8 cellular contexts compared by ENCODE assay signal in genomic region chr2:165293439-165294420, GRCh38. TPM values are rescaled to one million over a fixed set of nuclear protein-coding genes. Genes with fewer than 3 reads are reported as not detected.
DNase-seq lines count a peak whose midpoint lies in the region; TF ChIP-seq lines count a peak whose summit lies in the region.

No MANE protein-coding gene starts in this region.

- H3K4me1 Mint-ChIP-seq in MCF 10A (ENCODE audit: insufficient read depth, unreplicated experiment), result no peaks in the 10 kb centered on the region

- no peak overlapping the region for H3K4me3 ChIP-seq in A673 (ENCODE audit: low read depth, low read length, poor library complexity, severe bottlenecking)
- H3K4me3 ChIP-seq in HEK293 (ENCODE audit: low read depth, low read length), result peak overlapping the region; percentile 9
- no peak overlapping the region for H3K4me3 ChIP-seq in PC-9
- H3K4me3 ChIP-seq in iPS-18c (ENCODE audit: insufficient read depth, low read depth, low read length), result peak overlapping the region; percentile 30; the same call in 1 of the 2 replicates
- peak overlapping the region; percentile 43 for H3K4me3 ChIP-seq in smooth muscle cell

- no peaks in the 10 kb centered on the region for H3K9me3 Mint-ChIP-seq in MCF 10A (ENCODE audit: unreplicated experiment)

- POLR2A ChIA-PET in A673 (lab: Charles Lee; ENCODE audit: low non-redundant PET) (interaction anchor here (0.7 kb wide), 1 partner anchor 262 kb away, joined by 16 read pairs; no protein-coding TSS in a partner anchor), GM10248 (lab: Yijun Ruan, JAX) (no interaction called here), HEK293 (lab: Yijun Ruan, JAX) (interaction anchor here (1.2 kb wide), 1 partner anchor 54 kb away, joined by 3 read pairs; no protein-coding TSS in a partner anchor), PC-9 (lab: Charles Lee; ENCODE audit: unreplicated experiment) (no interaction called here), MCF 10A (lab: Yijun Ruan, JAX) (no interaction called here)

- no peaks in the 10 kb centered on the region for H3K9me2 ChIP-seq in PC-9 (ENCODE audit: insufficient read depth)

- H4K20me1 ChIP-seq in PC-9 (ENCODE audit: insufficient read depth) (no peaks in the 10 kb centered on the region), smooth muscle cell (ENCODE audit: low read depth) (no peaks in the 10 kb centered on the region)

- DNase-seq in A673 (ENCODE audit: low spot score) (peak; percentile 95), GM10248 (ENCODE audit: extremely low spot score) (peak; percentile 62), PC-9 (peak; percentile 26 to 61), MCF 10A (ENCODE audit: unreplicated experiment) (peak; percentile 80), smooth muscle cell (lab: John Stamatoyannopoulos, UW; ENCODE audit: unreplicated experiment) (no peak)

- intact Hi-C loops in A673 (cut with micrococcal nuclease; ENCODE audit: unreplicated experiment), result loop anchor here (1.0 kb wide), 1 partner anchor 53 kb away; no protein-coding TSS in a partner anchor
- intact Hi-C loops in PC-9 (cut with micrococcal nuclease; ENCODE audit: unreplicated experiment), result no loop called here
- intact Hi-C loops in MCF 10A (cut with micrococcal nuclease), result loop anchor here (1.0 to 5.0 kb wide), 3 partner anchors 54 to 301 kb away; partner anchors contain the start of gene SCN2A

- H3K4me1 ChIP-seq in A673 (ENCODE audit: insufficient read depth, low read length, poor library complexity, severe bottlenecking) (peaks cover 11% of the 10 kb centered on the region), HEK293 (ENCODE audit: control insufficient read depth, insufficient read depth, low read length) (no peaks in the 10 kb centered on the region), PC-9 (replicated peaks; ENCODE audit: insufficient read depth) (no peaks in the 10 kb centered on the region), smooth muscle cell (ENCODE audit: low read depth) (no peaks in the 10 kb centered on the region)

- H3K9me3 ChIP-seq in A673 (ENCODE audit: low read depth, low read length, poor library complexity, severe bottlenecking) (no peaks in the 10 kb centered on the region), HEK293 (ENCODE audit: control insufficient read depth, insufficient read depth, low read depth, low read length) (no peaks in the 10 kb centered on the region), PC-9 (ENCODE audit: insufficient read depth, low read depth) (no peaks in the 10 kb centered on the region), iPS-18c (ENCODE audit: control insufficient read depth, insufficient read depth, low read length) (no peaks in the 10 kb centered on the region), smooth muscle cell (replicated peaks; ENCODE audit: low read depth) (no peaks in the 10 kb centered on the region)

- H3K4me2 ChIP-seq in PC-9 (peak overlapping the region; percentile 21; the same call in 1 of the 2 replicates), smooth muscle cell (peak overlapping the region; percentile 77)

- no peak overlapping the region for H3K9ac ChIP-seq in smooth muscle cell (ENCODE audit: low read depth)

- H3K27ac Mint-ChIP-seq in MCF 10A (ENCODE audit: low read depth, unreplicated experiment), result no peak overlapping the region

- H3K36me3 ChIP-seq in A673 (ENCODE audit: insufficient read depth, low read length, poor library complexity, severe bottlenecking) (no peaks in the 10 kb centered on the region), HEK293 (ENCODE audit: control insufficient read depth in 2 of 2, insufficient read depth in 1 of 2, low read length in 2 of 2) (no peaks in the 10 kb centered on the region), PC-9 (ENCODE audit: low read depth) (no peaks in the 10 kb centered on the region), smooth muscle cell (ENCODE audit: low read depth) (no peaks in the 10 kb centered on the region)

- peaks cover 47% of the 10 kb centered on the region for H3K27me3 Mint-ChIP-seq in MCF 10A (ENCODE audit: insufficient read depth, unreplicated experiment)

- H3K79me2 ChIP-seq in PC-9 (ENCODE audit: low read depth), result no peaks in the 10 kb centered on the region
- H3K79me2 ChIP-seq in smooth muscle cell (ENCODE audit: low read depth), result no peaks in the 10 kb centered on the region

- TF ChIP-seq CTCF in A673 (conservative IDR thresholded peaks at IDR 0.05; ENCODE audit: low read depth, low read length), result peak; percentile 81
- TF ChIP-seq CTCF in GM10248 (IDR thresholded peaks at IDR 0.05; ENCODE audit: control extremely low read depth, extremely low read depth, low read depth, missing control alignments), result peak; percentile 79
- peak; percentile 42 for TF ChIP-seq CTCF in HEK293 (tag by site-specific recombination; IDR thresholded peaks at IDR 0.05)
- peak; percentile 55 for TF ChIP-seq CTCF in LNCAP (IDR thresholded peaks at IDR 0.05)
- TF ChIP-seq CTCF in PC-9 (conservative IDR thresholded peaks at IDR 0.05), result peak; percentile 64
- peak; percentile 49 for TF ChIP-seq CTCF in MCF 10A (IDR thresholded peaks at IDR 0.05; ENCODE audit: unreplicated experiment)
- peak; percentile 68 for TF ChIP-seq CTCF in smooth muscle cell (IDR thresholded peaks at IDR 0.05; ENCODE audit: borderline replicate concordance, insufficient read depth, poor library complexity, severe bottlenecking)

- H3F3A ChIP-seq in PC-9 (ENCODE audit: insufficient read depth, low read depth) (no peaks in the 10 kb centered on the region), smooth muscle cell (ENCODE audit: low read depth) (no peaks in the 10 kb centered on the region)

- 0 out of 2 replicates have a peak overlapping the region, but pooled peaks have one; percentile 35 for H2AFZ ChIP-seq in PC-9
- peak overlapping the region; percentile 94 for H2AFZ ChIP-seq in smooth muscle cell (ENCODE audit: low read depth)

- no TSS peak for BruUV-seq in A673 (replicated peaks; lab: Mats Ljungman, UMichigan)
- BruUV-seq in PC-9 (replicated peaks; lab: Mats Ljungman, UMichigan), result no TSS peak
- no TSS peak for BruUV-seq in MCF 10A (replicated peaks; lab: Mats Ljungman, UMichigan)

- H3K36me3 Mint-ChIP-seq in MCF 10A (ENCODE audit: insufficient read depth, unreplicated experiment), result no peaks in the 10 kb centered on the region

- H3K27me3 ChIP-seq in A673 (replicated peaks; ENCODE audit: insufficient read depth, low read depth, low read length, poor library complexity), result no peaks in the 10 kb centered on the region
- H3K27me3 ChIP-seq in PC-9 (ENCODE audit: insufficient read depth, low read depth), result no peaks in the 10 kb centered on the region
- no peaks in the 10 kb centered on the region for H3K27me3 ChIP-seq in smooth muscle cell (ENCODE audit: low read depth)

- CTCF ChIA-PET in A673 (lab: Charles Lee), result interaction anchor here (0.6 to 0.8 kb wide), 5 partner anchors 10 to 119 kb away, joined by 3 to 6 read pairs (median 3); partner anchors contain the start of gene SCN2A
- CTCF ChIA-PET in GM10248 (lab: Yijun Ruan, JAX), result interaction anchor here (1.0 to 2.2 kb wide), 11 partner anchors 9 to 301 kb away, joined by 3 to 8 read pairs (median 4); partner anchors contain the start of gene SCN2A
- CTCF ChIA-PET in HEK293 (lab: Yijun Ruan, JAX), result interaction anchor here (0.6 to 1.4 kb wide), 20 partner anchors 11 to 897 kb away, joined by 3 to 9 read pairs (median 4); partner anchors contain the start of gene SCN3A
- CTCF ChIA-PET in PC-9 (lab: Charles Lee), result interaction anchor here (0.6 to 0.7 kb wide), 5 partner anchors 20 to 1068 kb away, joined by 3 to 4 read pairs (median 3); no protein-coding TSS in a partner anchor
- CTCF ChIA-PET in MCF 10A (lab: Yijun Ruan, JAX), result interaction anchor here (0.5 to 2.3 kb wide), 14 partner anchors 16 to 589 kb away, joined by 3 to 12 read pairs (median 4); partner anchors contain the start of gene SCN2A

- WGBS in smooth muscle cell (ENCODE audit: low lambda C conversion rate), result 30% methylated on average over 6 of the region's 6 CpGs

- no peak overlapping the region for H3K4me3 Mint-ChIP-seq in MCF 10A (ENCODE audit: unreplicated experiment)

- H3K27ac ChIP-seq in A673 (ENCODE audit: low read depth, low read length, poor library complexity, severe bottlenecking) (no peak overlapping the region), HEK293 (ENCODE audit: extremely low read depth, low read depth, low read length) (no peak overlapping the region), PC-9 (no peak overlapping the region), smooth muscle cell (ENCODE audit: low read depth) (no peak overlapping the region)

TF ChIP-seq in HEK293, 187 proteins besides CTCF, POLR2A, EP300 and RAD21 (continues in another document):
- TF ChIP-seq ZNF654 (tag by site-specific recombination; IDR thresholded peaks at IDR 0.05; ENCODE audit: low read depth) (peak; percentile 20), PRDM10 (tag by site-specific recombination; IDR thresholded peaks at IDR 0.05) (0 out of 2 replicates have a peak, but pooled peaks have one; percentile 35), ZNF335 (tag by site-specific recombination; conservative IDR thresholded peaks at IDR 0.05) (peak; percentile 67)

RNA-seq across cellular contexts. Expression of gene SCN2A, which starts 54.5 kb away (rescaled TPM):
- total RNA-seq in A673 (2021) (0.73 and 0.79 TPM in 2 replicates), PC-9 (2021) (0.15 TPM in 1 of 2 replicates, not detected in the other), MCF 10A (2022) (not detected in 2 replicates), smooth muscle cell (0.27 and 0.58 TPM in 2 replicates)
- 0.17 and 0.53 TPM in 2 replicates for polyA plus RNA-seq in smooth muscle cell

Comparison
In these comparisons a context has a peak if more than half of its experiments do, and no peak if none do; other contexts are left out.
1. H3K4me3 ChIP-seq: peak in HEK293 (single experiment), iPS-18c (single experiment) and smooth muscle cell (single experiment); none in A673 (single experiment) and PC-9 (single experiment).
2. POLR2A ChIA-PET loops: an anchor here in A673 (0.7 kb wide) and HEK293 (1.2 kb wide); none called in GM10248, PC-9 and MCF 10A.
3. Peak in every context shown above with its lines, with median percentiles within 50 percentile points of each other: CTCF ChIP-seq.